8 cellular contexts compared by ENCODE assay signal in genomic region chr15:88649286-88649733, GRCh38. TPM values are rescaled to one million over a fixed set of nuclear protein-coding genes. Genes with fewer than 3 reads are reported as not detected.
DNase-seq lines count a peak whose midpoint lies in the region; ATAC-seq, FAIRE-seq and TF ChIP-seq lines count a peak whose summit lies in the region.

No MANE protein-coding gene starts in this region.

- H3K9me3 ChIP-seq in lower lobe of right lung (no peaks in the 10 kb centered on the region), prostate gland (no peaks in the 10 kb centered on the region)

- ATAC-seq in HG02973 (IDR thresholded peaks at IDR 0.05; ENCODE audit: unreplicated experiment) (peak; percentile 60), lower lobe of right lung (peak; percentile 47 to 53)

- H3K4me3 ChIP-seq in cardiac fibroblast (replicated peaks in 1 of 2; ENCODE audit: low read depth in 2 of 2, low read length in 2 of 2) (no peak overlapping the region), lower lobe of right lung (no peak overlapping the region), prostate gland (no peak overlapping the region)

- intact Hi-C loops in lower lobe of right lung (cut with DNase I) = no loop called here
- intact Hi-C loops in prostate gland (cut with DNase I) = no loop called here

- H3K36me3 ChIP-seq in lower lobe of right lung (peaks cover 6% of the 10 kb centered on the region), prostate gland (no peaks in the 10 kb centered on the region)

- no peak for TF ChIP-seq CTCF in cardiac fibroblast (IDR thresholded peaks at IDR 0.05; ENCODE audit: low read depth, low read length)
- TF ChIP-seq CTCF in lower lobe of right lung (IDR thresholded peaks at IDR 0.05) = no peak
- TF ChIP-seq CTCF in prostate gland (IDR thresholded peaks at IDR 0.05) = no peak

- peak overlapping the region; percentile 74 for H3K27ac ChIP-seq in lower lobe of right lung
- H3K27ac ChIP-seq in prostate gland = no peak overlapping the region

- DNase-seq in GM12891 (ENCODE audit: insufficient read length, low spot score) (peak; percentile 50), cardiac fibroblast (ENCODE audit: low read depth in 2 of 2) (peak; percentile 91 to 97), lower lobe of right lung (no peak), NCI-H2196 treated with DMSO at 0.1 percent for 48 hours (lab: John Stamatoyannopoulos, UW; ENCODE audit: unreplicated experiment) (no peak), prostate gland (ENCODE audit: low spot score) (no peak)
- DNase-seq in activated CD4-positive, CD25-positive, alpha-beta regulatory T cell treated with anti-CD3 and anti-CD28 coated beads, Interleukin-2, amount 50 U/mL, for 72 hours = peak; percentile 72
- peak; percentile 74 to 75 for DNase-seq in stimulated activated CD8-positive, alpha-beta memory T cell treated with anti-CD3 and anti-CD28 coated beads, Interleukin-15, amount 100 ng/mL, for 48 hours (ENCODE audit: low read depth in 2 of 2)

- peak; percentile 91 for FAIRE-seq in GM12891 (lab: Jason Lieb, UNC)

- WGBS in prostate gland = 41% methylated on average over 12 of the region's 12 CpGs

- H3K27me3 ChIP-seq in lower lobe of right lung (ENCODE audit: low read depth) (no peaks in the 10 kb centered on the region), prostate gland (replicated peaks; ENCODE audit: insufficient read depth) (no peaks in the 10 kb centered on the region)

- peaks cover 36% of the 10 kb centered on the region for H3K4me1 ChIP-seq in lower lobe of right lung
- H3K4me1 ChIP-seq in prostate gland (replicated peaks) = peaks cover 4% of the 10 kb centered on the region

- 0 out of 2 replicates have a peak, but pooled peaks have one; percentile 28 for TF ChIP-seq POLR2A in GM12891 (IDR thresholded peaks at IDR 0.05; ENCODE audit: low read depth, low read length)
- TF ChIP-seq POLR2A in prostate gland (IDR thresholded peaks at IDR 0.05) = no peak

TF ChIP-seq in GM12891, 5 proteins besides CTCF, POLR2A, EP300 and RAD21:
- no peak for TF ChIP-seq SPI1 (IDR thresholded peaks at IDR 0.05; ENCODE audit: low read depth, low read length)
- TF ChIP-seq POU2F2 (IDR thresholded peaks at IDR 0.05; ENCODE audit: low read depth, low read length) = no peak
- TF ChIP-seq TAF1 (IDR thresholded peaks at IDR 0.05; ENCODE audit: low read depth, low read length) = no peak
- no peak for TF ChIP-seq PAX5 (IDR thresholded peaks at IDR 0.05; ENCODE audit: insufficient read depth, low read length, severe bottlenecking)
- TF ChIP-seq POLR2AphosphoS5 (IDR thresholded peaks at IDR 0.05; ENCODE audit: low read depth, low read length) = no peak

RNA-seq across cellular contexts. Expression of gene ISG20, which starts 10.5 kb away (rescaled TPM):
- polyA plus RNA-seq in GM12891 (2012; ENCODE audit: low read depth, missing spikeins) = 43.9 TPM
- total RNA-seq in lower lobe of right lung (32.0 TPM), prostate gland (10 to 100 TPM in 1 of 2 donors, 1 to 10 TPM in 1; 6.9 to 16.3 TPM)

RNA-seq across cellular contexts. Expression of gene AEN, which starts 28.2 kb away (rescaled TPM):
- polyA plus RNA-seq in GM12891 (2012; ENCODE audit: low read depth, missing spikeins) = 36.3 TPM
- 23.8 TPM for total RNA-seq in lower lobe of right lung
- 10 to 100 TPM; 20.4 to 30.4 TPM for total RNA-seq in prostate gland

Comparison
In these comparisons a context has a peak if more than half of its experiments do, and no peak if none do; other contexts are left out.
1. DNase-seq: peak in GM12891 (single experiment), activated CD4-positive, CD25-positive, alpha-beta regulatory T cell treated with anti-CD3 and anti-CD28 coated beads, Interleukin-2, amount 50 U/mL, for 72 hours (single experiment), cardiac fibroblast (2 of 2) and stimulated activated CD8-positive, alpha-beta memory T cell treated with anti-CD3 and anti-CD28 coated beads, Interleukin-15, amount 100 ng/mL, for 48 hours (2 of 2); none in lower lobe of right lung (single experiment), NCI-H2196 treated with DMSO at 0.1 percent for 48 hours (single experiment) and prostate gland (single experiment).